Comparison of ENCODE assay signal across 13 cellular contexts in the genomic region with DNA sequence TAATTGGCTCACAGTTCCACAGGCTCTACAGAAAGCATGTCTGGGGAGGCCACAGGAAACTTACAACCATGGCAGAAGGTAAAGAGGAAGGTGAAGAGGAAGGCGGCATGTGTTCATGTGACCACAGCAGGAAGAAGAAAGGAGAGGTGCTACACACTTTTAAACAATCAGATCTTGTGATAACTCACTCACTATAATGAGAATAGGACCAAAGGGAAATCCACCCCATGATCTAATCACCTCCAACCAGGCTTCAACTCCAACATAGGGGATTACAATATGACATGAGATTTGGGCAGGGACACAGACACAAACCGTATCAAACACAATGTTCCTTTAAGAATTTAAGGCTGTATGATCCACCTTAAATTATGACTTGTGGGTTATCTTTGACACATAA. TPM values are rescaled to one million over a fixed set of nuclear protein-coding genes. Genes with fewer than 3 reads are reported as not detected.
DNase-seq lines count a peak whose midpoint lies in the region; ATAC-seq, FAIRE-seq and TF ChIP-seq lines count a peak whose summit lies in the region.
"Had no signal": no experiment of that assay in that cellular context is flagged by ENCODE, and none has a peak within 500 bp of the region (broad histone marks: within the 10 kb centered on the region; RNA-seq: fewer than 3 reads in every experiment).

No MANE protein-coding gene starts in this region.

- no peak for TF ChIP-seq EP300 in GM12878 (IDR thresholded peaks at IDR 0.05; ENCODE audit: borderline replicate concordance in 1 of 2, control insufficient read depth in 1 of 2, low read depth in 2 of 2, low read length in 2 of 2)

- no peak overlapping the region for H3K18ac ChIP-seq in mesenchymal stem cell (ENCODE audit: low read depth in 1 of 2, low read length in 2 of 2)

- H3K9ac ChIP-seq in OCI-LY1 (ENCODE audit: low read length) (no peak overlapping the region), GM12878 (ENCODE audit: control insufficient read depth, insufficient read depth, low read length) (no peak overlapping the region), mesenchymal stem cell (ENCODE audit: low read length) (no peak overlapping the region)

- DNase-seq in activated CD8-positive, alpha-beta memory T cell treated with anti-CD3 and anti-CD28 coated beads, Interleukin-2, amount 10 ng/mL, durations not matched to agents 7 days and 5 days: peak; percentile 45
- DNase-seq in activated CD8-positive, alpha-beta memory T cell treated with anti-CD3 and anti-CD28 coated beads, Interleukin-2, amount 50 U/mL, for 4 hours: no peak
- DNase-seq in GM12878 (ENCODE audit: low read depth, low spot score): no peak
- no peak for DNase-seq in spleen
- DNase-seq in stimulated activated CD4-positive, alpha-beta T cell treated with anti-CD3 and anti-CD28 coated beads, Interleukin-4, amount 100 ng/mL, for 1 hour: no peak
- DNase-seq in mesenchymal stem cell: no peak
- no peak for DNase-seq in CD14-positive monocyte (ENCODE audit: low spot score)
- DNase-seq: effector CD4-positive, alpha-beta T cell; mammary epithelial cell; NCI-H2171; SHP77 treated with DMSO at 0.1 percent for 48 hours had no signal

- H3K4ac ChIP-seq in mesenchymal stem cell (ENCODE audit: low read depth in 1 of 2, low read length in 2 of 2): no peak overlapping the region

- H4K8ac ChIP-seq in mesenchymal stem cell (ENCODE audit: low read length): no peak overlapping the region

- peaks cover 4% of the 10 kb centered on the region for H3K36me3 Mint-ChIP-seq in activated CD8-positive, alpha-beta memory T cell treated with anti-CD3 and anti-CD28 coated beads, Interleukin-2, amount 10 ng/mL, durations not matched to agents 7 days and 5 days
- H3K36me3 Mint-ChIP-seq in CD14-positive monocyte: no peaks in the 10 kb centered on the region

- H3K9me2 ChIP-seq in OCI-LY1 (ENCODE audit: low read depth, low read length): no peaks in the 10 kb centered on the region

- H3K4me2 ChIP-seq in OCI-LY1 (ENCODE audit: low read length) (no peak overlapping the region), GM12878 (ENCODE audit: control insufficient read depth, insufficient read depth) (no peak overlapping the region), mesenchymal stem cell (ENCODE audit: low read length, poor library complexity, severe bottlenecking) (no peak overlapping the region)

- in situ Hi-C loops in GM12878 (cut with MboI): no loop called here

- H3K27me3 ChIP-seq in OCI-LY1 (ENCODE audit: insufficient read depth, low read length) (no peaks in the 10 kb centered on the region), GM12878 (replicated peaks in 1 of 2; ENCODE audit: control insufficient read depth in 2 of 2, insufficient read depth in 2 of 2, low read length in 1 of 2) (no peaks in the 10 kb centered on the region), spleen (replicated peaks in 1 of 7) (no peaks in the 10 kb centered on the region), mesenchymal stem cell (ENCODE audit: control insufficient read depth in 1 of 2, insufficient read depth in 1 of 2, low read length in 2 of 2) (no peaks in the 10 kb centered on the region)

- H3K36me3 ChIP-seq in OCI-LY1 (ENCODE audit: insufficient read depth, low read length): no peaks in the 10 kb centered on the region; the same call in 1 of the 2 replicates
- no peaks in the 10 kb centered on the region for H3K36me3 ChIP-seq in GM12878 (ENCODE audit: control insufficient read depth in 2 of 2, insufficient read depth in 2 of 2, low read length in 1 of 2)
- H3K36me3 ChIP-seq in spleen: no peaks in the 10 kb centered on the region
- H3K36me3 ChIP-seq in mesenchymal stem cell (ENCODE audit: control insufficient read depth in 1 of 2, insufficient read depth in 2 of 2, low read depth in 1 of 2, low read length in 2 of 2): no peaks in the 10 kb centered on the region

- no peaks in the 10 kb centered on the region for H3K9me3 Mint-ChIP-seq in activated CD8-positive, alpha-beta memory T cell treated with anti-CD3 and anti-CD28 coated beads, Interleukin-2, amount 10 ng/mL, durations not matched to agents 7 days and 5 days (ENCODE audit: low read depth)
- peaks cover 1 to 9% (median 7%) of the 10 kb centered on the region in 7 donors for H3K9me3 Mint-ChIP-seq in CD14-positive monocyte

- H3K27me3 Mint-ChIP-seq in activated CD8-positive, alpha-beta memory T cell treated with anti-CD3 and anti-CD28 coated beads, Interleukin-2, amount 10 ng/mL, durations not matched to agents 7 days and 5 days: peaks cover 4% of the 10 kb centered on the region
- H3K27me3 Mint-ChIP-seq in CD14-positive monocyte (ENCODE audit: low read depth in 3 of 3): peaks cover 0 to 6% (median 1%) of the 10 kb centered on the region in 3 donors

- 26% methylated on average over 2 of the region's 2 CpGs for WGBS in GM12878 (ENCODE audit: insufficient coverage, insufficient replicate concordance, low lambda C conversion rate, missing lambda C conversion rate)
- WGBS in spleen, 5 donors: 9 to 22% (median 16%) methylated on average over 2 of the region's 2 CpGs
- WGBS in mesenchymal stem cell: no CpG with 5 or more reads among the region's 2 CpGs

- no peak overlapping the region for H2BK15ac ChIP-seq in mesenchymal stem cell (ENCODE audit: low read depth, poor library complexity, severe bottlenecking)

- ATAC-seq in activated CD8-positive, alpha-beta memory T cell treated with anti-CD3 and anti-CD28 coated beads, Interleukin-2, amount 10 ng/mL, durations not matched to agents 7 days and 5 days: peak; percentile 69
- no peak for ATAC-seq in GM12878

- no peak overlapping the region for H2BK5ac ChIP-seq in mesenchymal stem cell (ENCODE audit: low read depth, low read length, poor library complexity, severe bottlenecking)

- H3K4me1 ChIP-seq in OCI-LY1 (ENCODE audit: insufficient read depth, low read length, severe bottlenecking) (peaks cover 8% of the 10 kb centered on the region), GM12878 (ENCODE audit: control insufficient read depth, insufficient read depth, low read length) (no peaks in the 10 kb centered on the region), spleen (peaks cover 0 to 22% (median 16%) of the 10 kb centered on the region in 6 donors), mesenchymal stem cell (ENCODE audit: control insufficient read depth, insufficient read depth, low read depth, low read length) (no peaks in the 10 kb centered on the region)

- CTCF ChIA-PET in activated CD8-positive, alpha-beta memory T cell treated with anti-CD3 and anti-CD28 coated beads, Interleukin-2, amount 10 ng/mL, durations not matched to agents 7 days and 5 days (lab: Charles Lee): interaction anchor here (0.9 kb wide), 1 partner anchor 9 kb away, joined by 3 read pairs; no protein-coding TSS in a partner anchor
- CTCF ChIA-PET in GM12878 (lab: Yijun Ruan, JAX): no interaction called here

- peak overlapping the region; percentile 60; the same call in 1 of the 2 replicates for H2AFZ ChIP-seq in OCI-LY1 (ENCODE audit: low read length)
- peak overlapping the region; percentile 15; the same call in 1 of the 2 replicates for H2AFZ ChIP-seq in GM12878 (ENCODE audit: control insufficient read depth, low read depth, low read length)
- H2AFZ ChIP-seq in mesenchymal stem cell (ENCODE audit: low read depth, low read length): no peak overlapping the region

- no peak overlapping the region for H2BK12ac ChIP-seq in mesenchymal stem cell (ENCODE audit: low read length in 2 of 2)

- intact Hi-C loops in GM12878 (cut with micrococcal nuclease; ENCODE audit: unreplicated experiment): no loop called here
- intact Hi-C loops in spleen (cut with DNase I; ENCODE audit: low total_unique reads): no loop called here
- intact Hi-C loops in CD14-positive monocyte (cut with micrococcal nuclease): no loop called here

- no peaks in the 10 kb centered on the region for H3K79me2 ChIP-seq in OCI-LY1 (ENCODE audit: insufficient read depth, low read length)
- no peaks in the 10 kb centered on the region for H3K79me2 ChIP-seq in GM12878 (ENCODE audit: control insufficient read depth, insufficient read depth, low read length)

- no peak overlapping the region for H3K14ac ChIP-seq in mesenchymal stem cell (ENCODE audit: low read length in 2 of 2)

- no peak overlapping the region for H4K91ac ChIP-seq in mesenchymal stem cell (ENCODE audit: low read length)

- H3K4me3 ChIP-seq in OCI-LY1 (ENCODE audit: low read depth, low read length, poor library complexity, severe bottlenecking) (no peak overlapping the region), GM12878 (no peak overlapping the region), spleen (peak overlapping the region in 1 of 8 donors; percentile 3), mesenchymal stem cell (ENCODE audit: insufficient read depth in 1 of 2, low read depth in 1 of 2, low read length in 2 of 2) (no peak overlapping the region)
- H3K4me3 ChIP-seq: skin epidermis had no signal

- peak overlapping the region; percentile 52 for H3K27ac Mint-ChIP-seq in activated CD8-positive, alpha-beta memory T cell treated with anti-CD3 and anti-CD28 coated beads, Interleukin-2, amount 10 ng/mL, durations not matched to agents 7 days and 5 days
- no peak overlapping the region for H3K27ac Mint-ChIP-seq in CD14-positive monocyte

- no TSS peak for BruUV-seq in GM12878 (replicated peaks; lab: Mats Ljungman, UMichigan)

- TF ChIP-seq CTCF in OCI-LY1 (IDR thresholded peaks at IDR 0.05; ENCODE audit: low read length) (no peak), GM12878 (IDR thresholded peaks at IDR 0.05 in 2 of 3, conservative IDR thresholded peaks at IDR 0.05 in 1 of 3; ENCODE audit: control insufficient read depth in 2 of 3, extremely low read depth in 1 of 3, insufficient read depth in 1 of 3, low read depth in 3 of 3, low read length in 3 of 3) (no peak), spleen (IDR thresholded peaks at IDR 0.05 in 8 of 11, conservative IDR thresholded peaks at IDR 0.05 in 3 of 11) (no peak), CD14-positive monocyte (IDR thresholded peaks at IDR 0.05) (no peak)

- no peak for FAIRE-seq in GM12878 (lab: Jason Lieb, UNC)

- H3K27ac ChIP-seq in OCI-LY1 (ENCODE audit: low read depth, low read length, poor library complexity, severe bottlenecking) (no peak overlapping the region), GM12878 (ENCODE audit: control insufficient read depth, insufficient read depth) (no peak overlapping the region), spleen (peak overlapping the region in 5 of 8 donors; percentile 11 to 51 (median 25)), mesenchymal stem cell (ENCODE audit: low read length, poor library complexity, severe bottlenecking) (no peak overlapping the region)
- H3K27ac ChIP-seq: skin epidermis had no signal

- RAD21 ChIA-PET in GM12878 (lab: Charles Lee; ENCODE audit: unreplicated experiment): no interaction called here

- POLR2A ChIA-PET in GM12878 (lab: Charles Lee): no interaction called here

- no peaks in the 10 kb centered on the region for H4K20me1 ChIP-seq in OCI-LY1 (ENCODE audit: insufficient read depth, low read length)
- no peaks in the 10 kb centered on the region for H4K20me1 ChIP-seq in GM12878 (ENCODE audit: control insufficient read depth, insufficient read depth)

- no peak overlapping the region for H3K23ac ChIP-seq in mesenchymal stem cell (ENCODE audit: low read length in 2 of 2)

- TF ChIP-seq POLR2A in GM12878 (IDR thresholded peaks at IDR 0.05; ENCODE audit: low read depth, low read length): no peak
- TF ChIP-seq POLR2A in spleen (IDR thresholded peaks at IDR 0.05): no peak

- H3K9me3 ChIP-seq in OCI-LY1 (ENCODE audit: low read length) (no peaks in the 10 kb centered on the region), GM12878 (replicated peaks; ENCODE audit: control insufficient read depth, insufficient read depth, low read length) (no peaks in the 10 kb centered on the region), spleen (no peaks in the 10 kb centered on the region), mesenchymal stem cell (ENCODE audit: control insufficient read depth, low read length) (no peaks in the 10 kb centered on the region)

- no peaks in the 10 kb centered on the region for H3K79me1 ChIP-seq in mesenchymal stem cell (replicated peaks; ENCODE audit: low read length, poor library complexity, severe bottlenecking)

- H3K4me1 Mint-ChIP-seq in activated CD8-positive, alpha-beta memory T cell treated with anti-CD3 and anti-CD28 coated beads, Interleukin-2, amount 10 ng/mL, durations not matched to agents 7 days and 5 days: peaks cover 17% of the 10 kb centered on the region
- peaks cover 10% of the 10 kb centered on the region for H3K4me1 Mint-ChIP-seq in CD14-positive monocyte

- H2BK120ac ChIP-seq in mesenchymal stem cell (ENCODE audit: low read depth, low read length): no peak overlapping the region

- no peaks in the 10 kb centered on the region for H3F3A ChIP-seq in OCI-LY1 (ENCODE audit: insufficient read depth, low read length)

- no peak for TF ChIP-seq RAD21 in GM12878 (IDR thresholded peaks at IDR 0.05; ENCODE audit: insufficient read depth, low read depth, low read length)

- no peak overlapping the region for H3K4me3 Mint-ChIP-seq in activated CD8-positive, alpha-beta memory T cell treated with anti-CD3 and anti-CD28 coated beads, Interleukin-2, amount 10 ng/mL, durations not matched to agents 7 days and 5 days
- peak overlapping the region in 1 of 2 donors; percentile 13 for H3K4me3 Mint-ChIP-seq in CD14-positive monocyte

- SMC1A ChIA-PET in GM12878 (lab: Charles Lee; ENCODE audit: uncharacterized antibody, unreplicated experiment): no interaction called here

- no peak overlapping the region for H2AK5ac ChIP-seq in mesenchymal stem cell (ENCODE audit: low read length, severe bottlenecking)

RNA-seq across cellular contexts. Expression of a gene that starts 10.5 kb away (rescaled TPM):
- total RNA-seq in activated CD8-positive, alpha-beta memory T cell treated with anti-CD3 and anti-CD28 coated beads, Interleukin-2, amount 10 ng/mL, durations not matched to agents 7 days and 5 days: 10 to 100 TPM; 38.6 to 49.0 TPM
- total RNA-seq in GM12878 (2013; cell fraction: nucleolus; rRNA removed): 38.8 and 42.8 TPM in 2 replicates
- 31.4 and 36.5 TPM in 2 replicates for total RNA-seq in GM12878 (2014; rRNA removed)
- 39.7 and 40.1 TPM in 2 replicates for total RNA-seq in GM12878 (2014; rRNA removed; fragmentation: Illumina TruSeq; extraction: Trizol)
- 39.2 and 41.1 TPM in 2 replicates for total RNA-seq in GM12878 (2021)
- polyA plus RNA-seq in GM12878 (2011; ENCODE audit: low read depth): 12.4 TPM
- 39.3 and 65.2 TPM in 2 replicates for polyA plus RNA-seq in GM12878 (2011; rRNA removed)
- polyA plus RNA-seq in GM12878 (2011; cell fraction: cytosol; rRNA removed): 19.4 and 20.9 TPM in 2 replicates
- polyA plus RNA-seq in GM12878 (2011; cell fraction: nucleus; rRNA removed): 21.9 and 36.0 TPM in 2 replicates
- polyA plus RNA-seq in GM12878 (2012): 15.5 and 18.3 TPM in 2 replicates
- polyA plus RNA-seq in GM12878 (2014; fragmentation: Illumina TruSeq; extraction: Trizol): 35.1 and 43.9 TPM in 2 replicates
- polyA plus RNA-seq in GM12878 (2014; fragmentation: Nextera tagmentation; extraction: Ambion mirVana): 10 to 100 TPM; 11.9 to 15.1 TPM
- polyA plus RNA-seq in GM12878 (2014; rRNA removed): 24.2 and 24.4 TPM in 2 replicates
- polyA plus RNA-seq in GM12878 (2016; fragmentation: Nextera tagmentation; extraction: Ambion mirVana): 10 to 100 TPM; 40.9 to 41.7 TPM
- 23.2 and 24.4 TPM in 2 replicates for polyA minus RNA-seq in GM12878 (2011; rRNA and poly(A)+ RNA removed)
- 13.0 and 16.8 TPM in 2 replicates for polyA minus RNA-seq in GM12878 (2011; cell fraction: cytosol; rRNA and poly(A)+ RNA removed)
- polyA minus RNA-seq in GM12878 (2011; cell fraction: nucleus; rRNA and poly(A)+ RNA removed): 8.8 and 13.0 TPM in 2 replicates
- total RNA-seq in spleen: 10 to 100 TPM; 24.6 to 43.7 (median 30.1) TPM
- polyA plus RNA-seq in spleen: 1 to 10 TPM; 5.4 to 9.5 (median 7.6) TPM
- 7.1 TPM for polyA plus RNA-seq in mesenchymal stem cell (2013, experiment 1 of 2)
- polyA plus RNA-seq in mesenchymal stem cell (2013, experiment 2 of 2): 6.9 TPM
- 10 to 100 TPM; 46.2 to 48.6 TPM for polyA plus RNA-seq in CD14-positive monocyte

Comparison
In these comparisons a context has a peak if more than half of its experiments do, and no peak if none do; other contexts are left out.
1. H3K27ac ChIP-seq: peak in spleen (5 of 8); none in OCI-LY1 (single experiment), GM12878 (single experiment) and mesenchymal stem cell (single experiment).